Comparison of ENCODE assay signal across 18 cellular contexts in genomic region chr17:145671-146541, GRCh38. TPM values are rescaled to one million over a fixed set of nuclear protein-coding genes. Genes with fewer than 3 reads are reported as not detected.
DNase-seq lines count a peak whose midpoint lies in the region; ATAC-seq, FAIRE-seq and TF ChIP-seq lines count a peak whose summit lies in the region.
"Had no signal": no experiment of that assay in that cellular context is flagged by ENCODE, and none has a peak within 500 bp of the region (broad histone marks: within the 10 kb centered on the region; RNA-seq: fewer than 3 reads in every experiment).

No MANE protein-coding gene starts in this region.

- no peaks in the 10 kb centered on the region for H3K9me3 ChIP-seq in vagina

- ATAC-seq in WTC11, result no peak
- ATAC-seq in left cardiac atrium, result no peak
- no peak for ATAC-seq in omental fat pad (ENCODE audit: low FRiP score)

- H3K36me3 Mint-ChIP-seq in CD14-positive monocyte (peaks cover 0 to 3% of the 10 kb centered on the region in 2 donors), WTC11 (no peaks in the 10 kb centered on the region)

- H3K4me1 Mint-ChIP-seq in CD14-positive monocyte (peaks cover 4% of the 10 kb centered on the region), WTC11 (no peaks in the 10 kb centered on the region)
- H3K4me1 Mint-ChIP-seq: mesothelial cell of epicardium had no signal

- POLR2A ChIA-PET in WTC11 (lab: Charles Lee), result no interaction called here

- H3K27ac ChIP-seq in vagina, result no peak overlapping the region

- H3K36me3 ChIP-seq in vagina, result no peaks in the 10 kb centered on the region

- TF ChIP-seq CTCF in CD14-positive monocyte (IDR thresholded peaks at IDR 0.05) (no peak), WTC11 (IDR thresholded peaks at IDR 0.05) (no peak), omental fat pad (IDR thresholded peaks at IDR 0.05) (no peak), vagina (IDR thresholded peaks at IDR 0.05) (no peak)

- TF ChIP-seq POLR2A in vagina (IDR thresholded peaks at IDR 0.05), result no peak

- H3K27me3 ChIP-seq in vagina, result no peaks in the 10 kb centered on the region

- H3K4me3 Mint-ChIP-seq in CD14-positive monocyte (no peak overlapping the region), WTC11 (no peak overlapping the region)
- H3K4me3 Mint-ChIP-seq: mesothelial cell of epicardium had no signal

- H3K4me3 ChIP-seq in vagina, result no peak overlapping the region

- no peaks in the 10 kb centered on the region for H3K4me1 ChIP-seq in vagina

- no peaks in the 10 kb centered on the region for H3K9me3 Mint-ChIP-seq in CD14-positive monocyte
- no peaks in the 10 kb centered on the region for H3K9me3 Mint-ChIP-seq in WTC11
- H3K9me3 Mint-ChIP-seq: mesothelial cell of epicardium had no signal

- peak; percentile 43 for DNase-seq in CD14-positive monocyte (ENCODE audit: low spot score)
- no peak for DNase-seq in WTC11 (ENCODE audit: low spot score)
- peak; percentile 12 for DNase-seq in left cardiac atrium
- peak; percentile 13 for DNase-seq in omental fat pad (ENCODE audit: low spot score)
- no peak for DNase-seq in frontal cortex (ENCODE audit: low spot score in 2 of 2)
- no peak for DNase-seq in GM19240 (ENCODE audit: insufficient read length, low spot score)
- no peak for DNase-seq in vagina (ENCODE audit: extremely low spot score in 2 of 2)
- no peak for DNase-seq in inferior parietal cortex (ENCODE audit: extremely low spot score)
- DNase-seq: amniotic stem cell; foreskin melanocyte; H7; IMR-90; NCI-H2081 treated with DMSO at 0.1 percent for 48 hours; stimulated activated CD4-positive, alpha-beta T cell treated with anti-CD3 and anti-CD28 coated beads, Interleukin-15, amount 100 ng/mL, for 24 hours; SW 1271 had no signal

- H3K27me3 Mint-ChIP-seq in CD14-positive monocyte (ENCODE audit: low read depth in 3 of 3) (peaks cover 8 to 10% (median 10%) of the 10 kb centered on the region in 3 donors), WTC11 (ENCODE audit: low read depth) (no peaks in the 10 kb centered on the region)

- intact Hi-C loops in CD14-positive monocyte (cut with micrococcal nuclease) (loop anchor here (2.0 to 5.0 kb wide), 2 partner anchors 239 to 606 kb away; partner anchors contain the start of gene GEMIN4 (in 1 of the 2)), left cardiac atrium (cut with DNase I) (no loop called here), vagina (cut with DNase I) (no loop called here)

- H3K27ac Mint-ChIP-seq in CD14-positive monocyte (no peak overlapping the region), WTC11 (no peak overlapping the region)
- H3K27ac Mint-ChIP-seq: mesothelial cell of epicardium had no signal

- no peak for FAIRE-seq in frontal cortex (lab: Jason Lieb, UNC)
- FAIRE-seq: GM12892 had no signal

- CTCF ChIA-PET in WTC11 (lab: Charles Lee), result no interaction called here

TF ChIP-seq in WTC11, 78 proteins besides CTCF, POLR2A, EP300 and RAD21:
- TF ChIP-seq, protein P1, sequence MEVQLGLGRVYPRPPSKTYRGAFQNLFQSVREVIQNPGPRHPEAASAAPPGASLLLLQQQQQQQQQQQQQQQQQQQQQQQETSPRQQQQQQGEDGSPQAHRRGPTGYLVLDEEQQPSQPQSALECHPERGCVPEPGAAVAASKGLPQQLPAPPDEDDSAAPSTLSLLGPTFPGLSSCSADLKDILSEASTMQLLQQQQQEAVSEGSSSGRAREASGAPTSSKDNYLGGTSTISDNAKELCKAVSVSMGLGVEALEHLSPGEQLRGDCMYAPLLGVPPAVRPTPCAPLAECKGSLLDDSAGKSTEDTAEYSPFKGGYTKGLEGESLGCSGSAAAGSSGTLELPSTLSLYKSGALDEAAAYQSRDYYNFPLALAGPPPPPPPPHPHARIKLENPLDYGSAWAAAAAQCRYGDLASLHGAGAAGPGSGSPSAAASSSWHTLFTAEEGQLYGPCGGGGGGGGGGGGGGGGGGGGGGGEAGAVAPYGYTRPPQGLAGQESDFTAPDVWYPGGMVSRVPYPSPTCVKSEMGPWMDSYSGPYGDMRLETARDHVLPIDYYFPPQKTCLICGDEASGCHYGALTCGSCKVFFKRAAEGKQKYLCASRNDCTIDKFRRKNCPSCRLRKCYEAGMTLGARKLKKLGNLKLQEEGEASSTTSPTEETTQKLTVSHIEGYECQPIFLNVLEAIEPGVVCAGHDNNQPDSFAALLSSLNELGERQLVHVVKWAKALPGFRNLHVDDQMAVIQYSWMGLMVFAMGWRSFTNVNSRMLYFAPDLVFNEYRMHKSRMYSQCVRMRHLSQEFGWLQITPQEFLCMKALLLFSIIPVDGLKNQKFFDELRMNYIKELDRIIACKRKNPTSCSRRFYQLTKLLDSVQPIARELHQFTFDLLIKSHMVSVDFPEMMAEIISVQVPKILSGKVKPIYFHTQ (CRISPR knock-in tag; IDR thresholded peaks at IDR 0.05), result no peak
- TF ChIP-seq, protein P2, sequence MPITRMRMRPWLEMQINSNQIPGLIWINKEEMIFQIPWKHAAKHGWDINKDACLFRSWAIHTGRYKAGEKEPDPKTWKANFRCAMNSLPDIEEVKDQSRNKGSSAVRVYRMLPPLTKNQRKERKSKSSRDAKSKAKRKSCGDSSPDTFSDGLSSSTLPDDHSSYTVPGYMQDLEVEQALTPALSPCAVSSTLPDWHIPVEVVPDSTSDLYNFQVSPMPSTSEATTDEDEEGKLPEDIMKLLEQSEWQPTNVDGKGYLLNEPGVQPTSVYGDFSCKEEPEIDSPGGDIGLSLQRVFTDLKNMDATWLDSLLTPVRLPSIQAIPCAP (CRISPR knock-in tag; IDR thresholded peaks at IDR 0.05), result no peak
- TF ChIP-seq USF2 (CRISPR knock-in tag; IDR thresholded peaks at IDR 0.05), result peak; percentile 35; the same call in 1 of the 2 replicates

RNA-seq across cellular contexts. Expression of gene SCGB1C2, which starts 8.5 kb away (rescaled TPM):
- not detected for polyA plus RNA-seq in CD14-positive monocyte
- total RNA-seq in WTC11 (2021) (not detected in 3 replicates), left cardiac atrium (not detected), omental fat pad (not detected), frontal cortex (not detected), vagina (not detected)
- total RNA-seq: G401, H7, IMR-90, mesothelial cell of epicardium had no signal
- polyA plus RNA-seq: IMR-90 had no signal

RNA-seq across cellular contexts. Expression of gene DOC2B, which starts 35.5 kb away (rescaled TPM):
- polyA plus RNA-seq in CD14-positive monocyte, result under 1 TPM in 1 of 2 donors, not detected in 1; 0.02 TPM
- total RNA-seq in WTC11 (2021) (2.1 to 2.7 TPM (median 2.5 TPM) in 3 replicates), left cardiac atrium (10 to 100 TPM in 1 of 2 donors, 1 to 10 TPM in 1; 6.8 to 16.4 TPM), omental fat pad (10 to 100 TPM in 2 of 4 donors, 1 to 10 TPM in 2; 4.9 to 41.9 (median 19.3) TPM), frontal cortex (35.1 TPM), vagina (10.1 TPM)
- total RNA-seq: G401, IMR-90 had no signal
- polyA plus RNA-seq: IMR-90 had no signal

Comparison
In these comparisons a context has a peak if more than half of its experiments do, and no peak if none do; other contexts are left out.
1. DNase-seq: peak in CD14-positive monocyte (single experiment), left cardiac atrium (single experiment) and omental fat pad (single experiment); none in WTC11 (single experiment), frontal cortex (0 of 2), GM19240 (single experiment), vagina (0 of 2) and inferior parietal cortex (single experiment).
2. intact Hi-C loops: an anchor here in CD14-positive monocyte (2.0 to 5.0 kb wide); none called in left cardiac atrium and vagina.